Comparison of ENCODE assay signal across 13 cellular contexts in the genomic region with DNA sequence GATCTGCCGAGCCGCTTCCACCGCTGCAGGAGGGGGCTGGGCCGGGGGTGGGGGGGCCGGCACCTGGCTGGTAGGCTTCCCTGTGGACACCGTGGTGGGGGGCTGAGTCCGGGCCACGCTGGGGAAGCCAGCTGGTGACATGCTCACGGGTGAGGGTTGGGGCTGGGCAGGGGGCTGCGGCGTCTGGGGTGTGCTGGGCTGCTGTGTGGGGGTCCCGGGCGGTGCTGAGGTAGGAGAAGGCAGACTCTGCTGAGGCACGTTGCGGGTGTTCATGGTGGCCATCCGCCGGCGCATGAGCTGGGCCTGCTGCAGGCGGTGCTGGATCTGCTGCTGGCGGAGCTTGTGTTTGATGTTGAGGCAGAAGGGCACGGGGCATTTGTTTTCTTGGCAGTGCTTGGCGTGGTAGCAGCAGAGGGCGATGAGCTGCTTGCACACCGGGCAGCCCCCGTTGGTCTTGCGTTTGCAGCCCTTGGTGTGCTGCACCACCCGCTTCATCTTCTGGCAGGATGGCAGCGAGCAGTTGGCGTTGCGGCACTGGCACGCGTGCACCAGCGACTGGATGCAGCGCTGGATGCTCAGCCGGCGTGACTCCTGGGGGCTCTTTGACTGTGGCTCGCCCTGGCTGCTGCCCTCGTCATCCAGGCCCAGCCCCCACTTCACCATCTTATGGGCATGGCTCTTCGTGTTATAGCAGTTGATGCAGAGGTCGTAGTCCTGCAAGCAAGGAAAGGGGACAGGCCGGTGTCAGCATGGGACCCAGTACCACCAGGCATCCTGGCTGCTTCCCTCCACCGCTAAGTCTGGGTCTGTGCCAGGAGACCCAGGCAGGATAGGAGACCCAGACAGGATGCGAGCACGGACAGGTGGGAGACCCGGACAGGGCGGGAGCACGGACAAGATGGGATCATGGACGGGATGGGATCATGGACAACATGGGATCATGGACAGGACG. TPM values are rescaled to one million over a fixed set of nuclear protein-coding genes. Genes with fewer than 3 reads are reported as not detected.
DNase-seq lines count a peak whose midpoint lies in the region; ATAC-seq and TF ChIP-seq lines count a peak whose summit lies in the region.
"Had no signal": no experiment of that assay in that cellular context is flagged by ENCODE, and none has a peak within 500 bp of the region (broad histone marks: within the 10 kb centered on the region; RNA-seq: fewer than 3 reads in every experiment).

No MANE protein-coding gene starts in this region.

- no peak overlapping the region for H3K4me3 Mint-ChIP-seq in stimulated activated naive CD8-positive, alpha-beta T cell treated with anti-CD3 and anti-CD28 coated beads, Interleukin-15, amount 100 ng/mL, for 72 hours
- no peak overlapping the region for H3K4me3 Mint-ChIP-seq in glutamatergic neuron (ENCODE audit: unreplicated experiment)

- no peaks in the 10 kb centered on the region for H3K27me3 Mint-ChIP-seq in stimulated activated naive CD8-positive, alpha-beta T cell treated with anti-CD3 and anti-CD28 coated beads, Interleukin-15, amount 100 ng/mL, for 72 hours
- peaks cover 31% of the 10 kb centered on the region for H3K27me3 Mint-ChIP-seq in glutamatergic neuron (ENCODE audit: unreplicated experiment)

- H3K36me3 Mint-ChIP-seq in glutamatergic neuron (ENCODE audit: unreplicated experiment) = peaks cover 9% of the 10 kb centered on the region

- intact Hi-C loops in posterior vena cava (cut with DNase I) = no loop called here

- peaks cover 11% of the 10 kb centered on the region for H3K4me1 Mint-ChIP-seq in stimulated activated naive CD8-positive, alpha-beta T cell treated with anti-CD3 and anti-CD28 coated beads, Interleukin-15, amount 100 ng/mL, for 72 hours
- H3K4me1 Mint-ChIP-seq in glutamatergic neuron (ENCODE audit: low read depth, unreplicated experiment) = peaks cover 37% of the 10 kb centered on the region

- DNase-seq in stimulated activated naive CD8-positive, alpha-beta T cell treated with anti-CD3 and anti-CD28 coated beads, Interleukin-15, amount 100 ng/mL, for 72 hours = no peak
- DNase-seq in stimulated activated naive CD8-positive, alpha-beta T cell treated with anti-CD3 and anti-CD28 coated beads, Interleukin-15, Interleukin-2, amounts not matched to agents 100 U/mL and 50 U/mL, for 24 hours = no peak
- DNase-seq in glutamatergic neuron (no peak), posterior vena cava (ENCODE audit: low spot score) (peak; percentile 40), NCI-H524 treated with DMSO at 0.1 percent for 48 hours (lab: John Stamatoyannopoulos, UW) (no peak)
- DNase-seq in stimulated activated CD4-positive, alpha-beta T cell treated with anti-CD3 and anti-CD28 coated beads, Interleukin-4, amount 100 ng/mL, for 1 hour = no peak
- DNase-seq: GOT3, NCI-H146, NCI-H2081, NCI-H510A, SHP77 had no signal

- H3K27ac Mint-ChIP-seq in stimulated activated naive CD8-positive, alpha-beta T cell treated with anti-CD3 and anti-CD28 coated beads, Interleukin-15, amount 100 ng/mL, for 72 hours = no peak overlapping the region
- peak overlapping the region; percentile 89 for H3K27ac Mint-ChIP-seq in glutamatergic neuron (ENCODE audit: unreplicated experiment)

- peak; percentile 24 for ATAC-seq in stimulated activated naive CD8-positive, alpha-beta T cell treated with anti-CD3 and anti-CD28 coated beads, Interleukin-15, amount 100 ng/mL, for 72 hours
- ATAC-seq in stimulated activated naive CD8-positive, alpha-beta T cell treated with anti-CD3 and anti-CD28 coated beads, Interleukin-15, Interleukin-2, amounts not matched to agents 100 U/mL and 50 U/mL, for 24 hours = no peak
- no peak for ATAC-seq in HG02870 (IDR thresholded peaks at IDR 0.05; ENCODE audit: unreplicated experiment)
- ATAC-seq: Panc1 had no signal

- no peak for TF ChIP-seq CTCF in glutamatergic neuron (IDR thresholded peaks at IDR 0.05; ENCODE audit: partially characterized antibody, unreplicated experiment)

- no peaks in the 10 kb centered on the region for H3K9me3 Mint-ChIP-seq in stimulated activated naive CD8-positive, alpha-beta T cell treated with anti-CD3 and anti-CD28 coated beads, Interleukin-15, amount 100 ng/mL, for 72 hours
- H3K9me3 Mint-ChIP-seq in glutamatergic neuron (ENCODE audit: unreplicated experiment) = peaks cover 22% of the 10 kb centered on the region

RNA-seq across cellular contexts. Expression of a gene that starts 12.1 kb away (rescaled TPM):
- total RNA-seq in glutamatergic neuron (ENCODE audit: unreplicated experiment) (97.3 TPM), posterior vena cava (10 to 100 TPM; 61.4 to 65.0 TPM)
